In genomic region chr5:62111428-62111827, GRCh38 we compare ENCODE assay signal across 22 cellular contexts.
"Had no signal": no experiment of that assay in that cellular context is flagged by ENCODE, and none has a peak within 500 bp of the region (broad histone marks: within the 10 kb centered on the region; RNA-seq: fewer than 3 reads in every experiment).

No MANE protein-coding gene starts in this region.

- H3K36me3 ChIP-seq: adrenal gland, ascending aorta, brain microvascular endothelial cell, esophagus muscularis mucosa, gastrocnemius medialis, neutrophil, upper lobe of left lung had no signal

- H3K9me3 ChIP-seq: adrenal gland, ascending aorta, esophagus muscularis mucosa, gastrocnemius medialis, neutrophil, upper lobe of left lung had no signal

- H2AFZ ChIP-seq: parathyroid adenoma had no signal

- H3K4me3 ChIP-seq: adrenal gland, ascending aorta, esophagus muscularis mucosa, gastrocnemius medialis, upper lobe of left lung had no signal

- DNase-seq: activated CD4-positive, alpha-beta T cell treated with anti-CD3 and anti-CD28 coated beads, Interleukin-2, amount 50 U/mL, for 48 hours; activated gamma-delta T cell; adrenal gland; brain microvascular endothelial cell; central memory CD4-positive, alpha-beta T cell; effector memory CD4-positive, alpha-beta T cell; gastrocnemius medialis; head of caudate nucleus; hypothalamus; left ventricle myocardium superior; midbrain; right cardiac atrium; stimulated activated CD4-positive, alpha-beta T cell treated with anti-CD3 and anti-CD28 coated beads, Interleukin-1b, Interleukin-23, amount 100 ng/mL, for 48 hours; stimulated activated naive B cell treated with anti-CD40 and anti-IgM and Interleukin-4, amounts not matched to agents 10 μg/mL and 1 μg/mL and 100 μg/mL, for 72 hours; SW 1271; T-helper 2 cell; upper lobe of left lung had no signal

- H3K27me3 ChIP-seq: adrenal gland, ascending aorta, brain microvascular endothelial cell, esophagus muscularis mucosa, gastrocnemius medialis, neutrophil, upper lobe of left lung had no signal

- ATAC-seq: gastrocnemius medialis, left ventricle myocardium superior, right cardiac atrium had no signal

- H3K9ac ChIP-seq: parathyroid adenoma had no signal

- H3K79me2 ChIP-seq: parathyroid adenoma had no signal

- H3K4me1 ChIP-seq: adrenal gland, ascending aorta, gastrocnemius medialis, parathyroid adenoma, upper lobe of left lung had no signal

- H3K27ac ChIP-seq: adrenal gland, ascending aorta, brain microvascular endothelial cell, esophagus muscularis mucosa, gastrocnemius medialis, neutrophil, parathyroid adenoma, upper lobe of left lung, VCaP had no signal
